24 cellular contexts compared by ENCODE assay signal in the genomic region with DNA sequence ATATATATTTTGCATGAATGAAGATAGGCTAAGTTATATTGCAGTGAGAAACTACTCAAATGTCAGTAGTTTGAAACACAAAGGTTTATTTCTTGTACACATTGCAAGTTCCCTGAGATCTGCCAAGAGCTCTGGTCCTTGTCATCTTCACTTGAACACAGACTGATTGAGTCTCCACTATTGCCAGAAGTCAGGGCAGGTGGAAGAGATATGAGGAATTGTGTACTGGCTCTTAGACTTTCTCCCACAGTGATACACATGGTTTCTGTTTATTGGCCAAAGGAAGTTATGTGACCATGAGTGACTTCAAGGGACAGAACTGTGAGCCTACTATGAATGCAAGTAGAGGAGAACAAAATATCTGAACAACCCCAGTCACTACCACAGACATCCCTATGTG.
"Had no signal": no experiment of that assay in that cellular context is flagged by ENCODE, and none has a peak within 500 bp of the region (broad histone marks: within the 10 kb centered on the region; RNA-seq: fewer than 3 reads in every experiment).

No MANE protein-coding gene starts in this region.

- H3K36me3 ChIP-seq: brain microvascular endothelial cell, esophagus squamous epithelium, gastroesophageal sphincter had no signal

- H3K4me3 ChIP-seq: esophagus squamous epithelium, gastroesophageal sphincter had no signal

- H3K4me1 ChIP-seq: gastroesophageal sphincter had no signal

- H3K27me3 ChIP-seq: brain microvascular endothelial cell, esophagus squamous epithelium, gastroesophageal sphincter had no signal

- H3K27me3 Mint-ChIP-seq: activated CD4-positive, alpha-beta memory T cell treated with anti-CD3 and anti-CD28 coated beads, Interleukin-2, amount 10 ng/mL, durations not matched to agents 7 days and 5 days; activated CD4-positive, alpha-beta T cell treated with anti-CD3 and anti-CD28 coated beads, Interleukin-2, amount 10 ng/mL, durations not matched to agents 7 days and 5 days; activated naive CD8-positive, alpha-beta T cell; activated T-cell treated with anti-CD3 and anti-CD28 coated beads, Interleukin-2, amount 50 U/mL, for 24 hours had no signal

- H3K9me3 Mint-ChIP-seq: activated CD4-positive, alpha-beta memory T cell treated with anti-CD3 and anti-CD28 coated beads, Interleukin-2, amount 10 ng/mL, durations not matched to agents 7 days and 5 days; activated CD4-positive, alpha-beta T cell treated with anti-CD3 and anti-CD28 coated beads, Interleukin-2, amount 10 ng/mL, durations not matched to agents 7 days and 5 days; activated T-cell treated with anti-CD3 and anti-CD28 coated beads, Interleukin-2, amount 50 U/mL, for 24 hours; activated T-cell treated with anti-CD3 and anti-CD28 coated beads, Interleukin-2, amount 50 U/mL, for 72 hours had no signal

- H3K4me3 Mint-ChIP-seq: activated CD4-positive, alpha-beta memory T cell treated with anti-CD3 and anti-CD28 coated beads, Interleukin-2, amount 10 ng/mL, durations not matched to agents 7 days and 5 days; activated CD4-positive, alpha-beta T cell treated with anti-CD3 and anti-CD28 coated beads, Interleukin-2, amount 10 ng/mL, durations not matched to agents 7 days and 5 days; activated naive CD8-positive, alpha-beta T cell; activated T-cell treated with anti-CD3 and anti-CD28 coated beads, Interleukin-2, amount 50 U/mL, for 24 hours; activated T-cell treated with anti-CD3 and anti-CD28 coated beads, Interleukin-2, amount 50 U/mL, for 72 hours had no signal

- DNase-seq: activated CD4-positive, alpha-beta memory T cell treated with anti-CD3 and anti-CD28 coated beads, Interleukin-2, amount 10 ng/mL, durations not matched to agents 7 days and 5 days; activated CD4-positive, alpha-beta T cell treated with anti-CD3 and anti-CD28 coated beads for 1 hour; activated CD4-positive, alpha-beta T cell treated with anti-CD3 and anti-CD28 coated beads for 4 hours; activated CD4-positive, alpha-beta T cell treated with anti-CD3 and anti-CD28 coated beads, Interleukin-2, amount 10 ng/mL, durations not matched to agents 7 days and 5 days; activated CD4-positive, alpha-beta T cell treated with anti-CD3 and anti-CD28 coated beads, Interleukin-2, amount 50 U/mL, for 4 hours; activated CD8-positive, alpha-beta memory T cell treated with anti-CD3 and anti-CD28 coated beads, Interleukin-2, amount 50 U/mL, for 48 hours; activated gamma-delta T cell; activated naive CD4-positive, alpha-beta T cell; activated naive CD4-positive, alpha-beta T cell treated with anti-CD3 and anti-CD28 coated beads, Interleukin-2, amount 50 U/mL, for 16 hours; activated T-cell treated with anti-CD3 and anti-CD28 coated beads for 4 hours; activated T-cell treated with anti-CD3 and anti-CD28 coated beads, Interleukin-2, amount 50 U/mL, for 24 hours; activated T-cell treated with anti-CD3 and anti-CD28 coated beads, Interleukin-2, amount 50 U/mL, for 72 hours; amniotic stem cell; anterior cingulate cortex; brain microvascular endothelial cell; caudate nucleus; cortex of kidney; effector CD8-positive, alpha-beta T cell; esophagus squamous epithelium; foreskin melanocyte; T-helper 2 cell had no signal

- H3K9me3 ChIP-seq: esophagus squamous epithelium, gastroesophageal sphincter had no signal

- ATAC-seq: activated T-cell treated with anti-CD3 and anti-CD28 coated beads, Interleukin-2, amount 50 U/mL, for 72 hours; gastroesophageal sphincter had no signal

- H3K27ac ChIP-seq: brain microvascular endothelial cell, epithelial cell of prostate, esophagus squamous epithelium, gastroesophageal sphincter had no signal

- H3K27ac Mint-ChIP-seq: activated CD4-positive, alpha-beta memory T cell treated with anti-CD3 and anti-CD28 coated beads, Interleukin-2, amount 10 ng/mL, durations not matched to agents 7 days and 5 days; activated CD4-positive, alpha-beta T cell treated with anti-CD3 and anti-CD28 coated beads, Interleukin-2, amount 10 ng/mL, durations not matched to agents 7 days and 5 days; activated naive CD8-positive, alpha-beta T cell; activated T-cell treated with anti-CD3 and anti-CD28 coated beads, Interleukin-2, amount 50 U/mL, for 24 hours; activated T-cell treated with anti-CD3 and anti-CD28 coated beads, Interleukin-2, amount 50 U/mL, for 72 hours had no signal

- H3K4me1 Mint-ChIP-seq: activated CD4-positive, alpha-beta memory T cell treated with anti-CD3 and anti-CD28 coated beads, Interleukin-2, amount 10 ng/mL, durations not matched to agents 7 days and 5 days; activated CD4-positive, alpha-beta T cell treated with anti-CD3 and anti-CD28 coated beads, Interleukin-2, amount 10 ng/mL, durations not matched to agents 7 days and 5 days had no signal
